In the genomic region with DNA sequence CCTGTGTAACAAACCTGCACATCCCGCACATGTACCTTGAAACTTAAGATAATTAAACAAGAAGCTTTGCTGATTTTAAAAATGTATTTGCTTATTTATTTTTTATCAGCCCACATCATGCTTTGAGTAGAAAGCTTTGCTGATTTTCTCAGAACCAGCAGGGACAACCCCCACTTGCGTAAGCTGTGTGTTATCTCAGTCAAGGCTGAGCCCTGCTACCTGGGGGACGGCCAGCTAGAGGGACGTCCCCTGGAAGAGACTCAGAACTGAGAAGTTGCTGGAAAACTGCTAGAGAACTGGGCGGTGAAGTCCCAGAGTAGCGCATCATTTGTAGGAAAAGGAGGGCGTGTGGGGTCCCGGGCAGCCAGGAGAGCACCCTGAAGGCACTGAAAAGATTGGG, we compare ENCODE assay signal across 2 cellular contexts.
TF ChIP-seq lines count a peak whose summit lies in the region.

No MANE protein-coding gene starts in this region.

TF ChIP-seq in K562, 482 proteins besides CTCF, POLR2A, EP300 and RAD21 (continues in another document):
- TF ChIP-seq KLF1 (tag; IDR thresholded peaks at IDR 0.05) (no peak), TAF1 (IDR thresholded peaks at IDR 0.05; ENCODE audit: control insufficient read depth, extremely low read depth, insufficient read depth, low read length, severe bottlenecking) (no peak), MAFF (IDR thresholded peaks at IDR 0.05; ENCODE audit: low read length) (no peak), CXXC5 (CRISPR knock-in tag; IDR thresholded peaks at IDR 0.05) (peak; percentile 52; the same call in 1 of the 2 replicates), STAT5A (IDR thresholded peaks at IDR 0.05; ENCODE audit: borderline replicate concordance, low read length) (peak; percentile 62; the same call in 1 of the 2 replicates), TCF3 (CRISPR knock-in tag; IDR thresholded peaks at IDR 0.05) (peak; percentile 27), NFE2 (IDR thresholded peaks at IDR 0.05; ENCODE audit: low read depth) (no peak), SNRNP70 (optimal IDR thresholded peaks at IDR 0.05; ENCODE audit: low read depth, low read length) (no peak), ZNF133 (CRISPR knock-in tag; IDR thresholded peaks at IDR 0.05) (no peak), DPF2 (IDR thresholded peaks at IDR 0.05) (peak; percentile 38; the same call in 1 of the 2 replicates), MLX (CRISPR knock-in tag; conservative IDR thresholded peaks at IDR 0.05) (no peak), ZNF76 (CRISPR knock-in tag; IDR thresholded peaks at IDR 0.05; ENCODE audit: borderline replicate concordance) (no peak), ARID1B (IDR thresholded peaks at IDR 0.05) (peak; percentile 60), ZNF134 (CRISPR knock-in tag; conservative IDR thresholded peaks at IDR 0.05) (no peak), ZNF224 (CRISPR knock-in tag; IDR thresholded peaks at IDR 0.05) (no peak), BDP1 (IDR thresholded peaks at IDR 0.05; ENCODE audit: insufficient read depth, insufficient read length) (no peak), CBFA2T3 (IDR thresholded peaks at IDR 0.05) (peak; percentile 54), ZBTB33 (CRISPR knock-in tag; IDR thresholded peaks at IDR 0.05) (no peak), TEAD4 (IDR thresholded peaks at IDR 0.05; ENCODE audit: low read length) (peak; percentile 45; the same call in 1 of the 2 replicates), TEAD4 (CRISPR knock-in tag; IDR thresholded peaks at IDR 0.05; ENCODE audit: borderline replicate concordance) (no peak), SMARCA4 (IDR thresholded peaks at IDR 0.05) (peak; percentile 52; the same call in 1 of the 2 replicates), RCOR1 (IDR thresholded peaks at IDR 0.05; ENCODE audit: borderline replicate concordance in 1 of 2, low read depth in 2 of 2, low read length in 2 of 2) (peak in 1 of 2 experiments; percentile 90; a peak in 2 of 4 replicates), KDM1A (IDR thresholded peaks at IDR 0.05) (peak; percentile 54 to 72), MAZ (CRISPR knock-in tag; conservative IDR thresholded peaks at IDR 0.05 in 1 of 2, IDR thresholded peaks at IDR 0.05 in 1 of 2) (0 out of 4 replicates have a peak, but pooled peaks of 1 of the 2 experiments have one; percentile 20), CEBPB (tag; IDR thresholded peaks at IDR 0.05) (peak; percentile 91), ZNF583 (CRISPR knock-in tag; IDR thresholded peaks at IDR 0.05) (no peak), ZBTB7A (IDR thresholded peaks at IDR 0.05; ENCODE audit: borderline replicate concordance, control insufficient read depth, low read depth, low read length) (peak; percentile 44; the same call in 1 of the 2 replicates)
- TF ChIP-seq, protein P1, sequence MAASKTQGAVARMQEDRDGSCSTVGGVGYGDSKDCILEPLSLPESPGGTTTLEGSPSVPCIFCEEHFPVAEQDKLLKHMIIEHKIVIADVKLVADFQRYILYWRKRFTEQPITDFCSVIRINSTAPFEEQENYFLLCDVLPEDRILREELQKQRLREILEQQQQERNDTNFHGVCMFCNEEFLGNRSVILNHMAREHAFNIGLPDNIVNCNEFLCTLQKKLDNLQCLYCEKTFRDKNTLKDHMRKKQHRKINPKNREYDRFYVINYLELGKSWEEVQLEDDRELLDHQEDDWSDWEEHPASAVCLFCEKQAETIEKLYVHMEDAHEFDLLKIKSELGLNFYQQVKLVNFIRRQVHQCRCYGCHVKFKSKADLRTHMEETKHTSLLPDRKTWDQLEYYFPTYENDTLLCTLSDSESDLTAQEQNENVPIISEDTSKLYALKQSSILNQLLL (CRISPR knock-in tag; IDR thresholded peaks at IDR 0.05; ENCODE audit: borderline replicate concordance): no peak
- TF ChIP-seq, protein P2, sequence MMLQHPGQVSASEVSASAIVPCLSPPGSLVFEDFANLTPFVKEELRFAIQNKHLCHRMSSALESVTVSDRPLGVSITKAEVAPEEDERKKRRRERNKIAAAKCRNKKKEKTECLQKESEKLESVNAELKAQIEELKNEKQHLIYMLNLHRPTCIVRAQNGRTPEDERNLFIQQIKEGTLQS (IDR thresholded peaks at IDR 0.05): peak; percentile 35; the same call in 1 of the 2 replicates
- TF ChIP-seq, protein P2 (CRISPR knock-in tag; conservative IDR thresholded peaks at IDR 0.05): no peak
- TF ChIP-seq, protein P3, sequence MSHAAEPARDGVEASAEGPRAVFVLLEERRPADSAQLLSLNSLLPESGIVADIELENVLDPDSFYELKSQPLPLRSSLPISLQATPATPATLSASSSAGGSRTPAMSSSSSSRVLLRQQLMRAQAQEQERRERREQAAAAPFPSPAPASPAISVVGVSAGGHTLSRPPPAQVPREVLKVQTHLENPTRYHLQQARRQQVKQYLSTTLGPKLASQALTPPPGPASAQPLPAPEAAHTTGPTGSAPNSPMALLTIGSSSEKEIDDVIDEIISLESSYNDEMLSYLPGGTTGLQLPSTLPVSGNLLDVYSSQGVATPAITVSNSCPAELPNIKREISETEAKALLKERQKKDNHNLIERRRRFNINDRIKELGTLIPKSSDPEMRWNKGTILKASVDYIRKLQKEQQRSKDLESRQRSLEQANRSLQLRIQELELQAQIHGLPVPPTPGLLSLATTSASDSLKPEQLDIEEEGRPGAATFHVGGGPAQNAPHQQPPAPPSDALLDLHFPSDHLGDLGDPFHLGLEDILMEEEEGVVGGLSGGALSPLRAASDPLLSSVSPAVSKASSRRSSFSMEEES (CRISPR knock-in tag; IDR thresholded peaks at IDR 0.05): no peak

TF ChIP-seq in HepG2, 621 proteins besides CTCF, POLR2A, EP300 and RAD21:
- TF ChIP-seq ELF1 (CRISPR knock-in tag; IDR thresholded peaks at IDR 0.05): no peak
- 0 out of 2 replicates have a peak, but pooled peaks have one; percentile 7 for TF ChIP-seq CEBPB (IDR thresholded peaks at IDR 0.05; ENCODE audit: borderline replicate concordance, low read depth, low read length)
